In the genomic region with DNA sequence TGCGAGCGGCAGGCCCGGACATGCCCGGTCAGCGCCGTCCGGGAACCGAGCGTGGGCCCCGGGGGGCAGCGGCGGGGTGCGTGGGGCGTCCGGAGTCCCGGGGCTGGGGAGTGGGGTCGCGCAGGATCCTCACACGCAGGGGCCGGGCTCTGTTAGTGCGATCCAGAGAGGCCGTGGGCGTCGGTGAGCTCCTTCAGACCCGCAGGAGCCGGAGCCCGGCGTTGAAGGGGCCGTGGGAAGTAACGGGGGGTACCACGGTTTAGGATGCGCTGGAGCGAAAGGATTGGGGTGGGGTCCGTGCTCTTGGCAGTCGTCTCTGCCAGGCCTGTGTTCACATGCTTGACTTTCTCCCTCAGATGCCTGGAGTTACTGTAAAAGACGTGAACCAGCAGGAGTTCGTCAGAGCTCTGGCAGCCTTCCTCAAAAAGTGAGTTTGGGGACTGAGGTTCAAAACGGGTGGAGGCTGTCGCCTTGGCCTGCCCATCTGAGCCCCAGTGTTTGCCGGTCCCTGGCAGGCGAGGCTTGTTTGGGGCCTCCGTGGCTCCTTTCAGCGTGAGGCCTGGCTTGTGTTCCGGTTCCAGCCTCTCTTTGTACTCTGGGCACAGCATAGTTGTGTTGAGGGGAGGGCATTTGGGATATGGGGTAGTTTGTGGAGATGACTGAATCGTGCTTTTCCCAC, we compare ENCODE assay signal across 8 cellular contexts. TPM values are rescaled to one million over a fixed set of nuclear protein-coding genes. Genes with fewer than 3 reads are reported as not detected.
DNase-seq lines count a peak whose midpoint lies in the region; ATAC-seq and TF ChIP-seq lines count a peak whose summit lies in the region.

No MANE protein-coding gene starts in this region.

- H3K27ac Mint-ChIP-seq in endothelial cell (ENCODE audit: unreplicated experiment), result peak overlapping the region; percentile 97
- H3K27ac Mint-ChIP-seq in natural killer cell treated with Interleukin-12 subunit alpha and Interleukin-12 subunit beta and Interleukin-15 and Interleukin-18, amount 100 ng/mL, for 72 hours, result peak overlapping the region; percentile 93 to 98

- H3K27me3 Mint-ChIP-seq in endothelial cell (ENCODE audit: unreplicated experiment), result peaks cover 26% of the 10 kb centered on the region
- H3K27me3 Mint-ChIP-seq in natural killer cell treated with Interleukin-12 subunit alpha and Interleukin-12 subunit beta and Interleukin-15 and Interleukin-18, amount 100 ng/mL, for 72 hours, result no peaks in the 10 kb centered on the region

- no peak for DNase-seq in SK-N-MC (ENCODE audit: low read depth, low spot score)
- no peak for DNase-seq in endothelial cell (ENCODE audit: low spot score)
- DNase-seq in natural killer cell treated with Interleukin-12 subunit alpha and Interleukin-12 subunit beta and Interleukin-15 and Interleukin-18, amount 100 ng/mL, for 72 hours (ENCODE audit: low spot score), result peak; percentile 60
- no peak for DNase-seq in GOT3 (lab: John Stamatoyannopoulos, UW)

- peak overlapping the region; percentile 99 for H3K9ac ChIP-seq in SK-N-MC (ENCODE audit: insufficient read length)

- no peaks in the 10 kb centered on the region for H3K9me3 ChIP-seq in SK-N-MC (ENCODE audit: low read depth, low read length)

- peak overlapping the region; percentile 97 for H3K4me3 Mint-ChIP-seq in endothelial cell (ENCODE audit: unreplicated experiment)
- peak overlapping the region; percentile 94 for H3K4me3 Mint-ChIP-seq in natural killer cell treated with Interleukin-12 subunit alpha and Interleukin-12 subunit beta and Interleukin-15 and Interleukin-18, amount 100 ng/mL, for 72 hours

- H3K27ac ChIP-seq in SK-N-MC, result peak overlapping the region; percentile 97

- TF ChIP-seq CTCF in endothelial cell (IDR thresholded peaks at IDR 0.05; ENCODE audit: unreplicated experiment), result no peak

- peaks cover 52% of the 10 kb centered on the region for H3K36me3 ChIP-seq in SK-N-MC (ENCODE audit: insufficient read depth, low read length)

- peaks cover 45% of the 10 kb centered on the region for H3K36me3 Mint-ChIP-seq in endothelial cell (ENCODE audit: low read depth, unreplicated experiment)
- H3K36me3 Mint-ChIP-seq in natural killer cell treated with Interleukin-12 subunit alpha and Interleukin-12 subunit beta and Interleukin-15 and Interleukin-18, amount 100 ng/mL, for 72 hours, result peaks cover 22% of the 10 kb centered on the region

- peaks cover 39% of the 10 kb centered on the region for H3K4me1 Mint-ChIP-seq in endothelial cell (ENCODE audit: unreplicated experiment)
- H3K4me1 Mint-ChIP-seq in natural killer cell treated with Interleukin-12 subunit alpha and Interleukin-12 subunit beta and Interleukin-15 and Interleukin-18, amount 100 ng/mL, for 72 hours (ENCODE audit: low read depth in 2 of 2), result peaks cover 35 to 49% of the 10 kb centered on the region in 2 donors

- H3K4me3 ChIP-seq in SK-N-MC, result peak overlapping the region; percentile 100

- H3K9me3 Mint-ChIP-seq in endothelial cell (ENCODE audit: unreplicated experiment), result no peaks in the 10 kb centered on the region
- no peaks in the 10 kb centered on the region for H3K9me3 Mint-ChIP-seq in natural killer cell treated with Interleukin-12 subunit alpha and Interleukin-12 subunit beta and Interleukin-15 and Interleukin-18, amount 100 ng/mL, for 72 hours

- ATAC-seq in GM21786 (IDR thresholded peaks at IDR 0.05; ENCODE audit: unreplicated experiment) (peak; percentile 15), GM21529 (IDR thresholded peaks at IDR 0.05; ENCODE audit: unreplicated experiment) (no peak), HG03280 (IDR thresholded peaks at IDR 0.05; ENCODE audit: unreplicated experiment) (no peak), HG03565 (IDR thresholded peaks at IDR 0.05; ENCODE audit: unreplicated experiment) (no peak)
- ATAC-seq in natural killer cell treated with Interleukin-12 subunit alpha and Interleukin-12 subunit beta and Interleukin-15 and Interleukin-18, amount 100 ng/mL, for 72 hours, result no peak

RNA-seq across cellular contexts. Expression of gene RPS19, which starts 0.5 kb away (rescaled TPM):
- total RNA-seq in endothelial cell (ENCODE audit: unreplicated experiment), result 3,886 TPM
- total RNA-seq in natural killer cell treated with Interleukin-12 subunit alpha and Interleukin-12 subunit beta and Interleukin-15 and Interleukin-18, amount 100 ng/mL, for 72 hours, result 1,000 to 10,000 TPM; 1,532 to 1,595 TPM

RNA-seq across cellular contexts. Expression of gene DMRTC2, which starts 15.7 kb away (rescaled TPM):
- not detected for total RNA-seq in endothelial cell (ENCODE audit: unreplicated experiment)
- total RNA-seq in natural killer cell treated with Interleukin-12 subunit alpha and Interleukin-12 subunit beta and Interleukin-15 and Interleukin-18, amount 100 ng/mL, for 72 hours, result not detected

RNA-seq across cellular contexts. Expression of gene LYPD4, which starts 16.1 kb away (rescaled TPM):
- total RNA-seq in endothelial cell (ENCODE audit: unreplicated experiment), result not detected
- not detected for total RNA-seq in natural killer cell treated with Interleukin-12 subunit alpha and Interleukin-12 subunit beta and Interleukin-15 and Interleukin-18, amount 100 ng/mL, for 72 hours

RNA-seq across cellular contexts. Expression of gene CD79A, which starts 16.5 kb away (rescaled TPM):
- 1.1 TPM for total RNA-seq in endothelial cell (ENCODE audit: unreplicated experiment)
- 1 to 10 TPM in 1 of 2 donors, under 1 TPM in 1; 0.93 to 1.8 TPM for total RNA-seq in natural killer cell treated with Interleukin-12 subunit alpha and Interleukin-12 subunit beta and Interleukin-15 and Interleukin-18, amount 100 ng/mL, for 72 hours

RNA-seq across cellular contexts. Expression of gene ARHGEF1, which starts 22.4 kb away (rescaled TPM):
- 113 TPM for total RNA-seq in endothelial cell (ENCODE audit: unreplicated experiment)
- 100 to 1,000 TPM; 321 to 444 TPM for total RNA-seq in natural killer cell treated with Interleukin-12 subunit alpha and Interleukin-12 subunit beta and Interleukin-15 and Interleukin-18, amount 100 ng/mL, for 72 hours
